ENCODE assay signal across 9 cellular contexts in the genomic region with DNA sequence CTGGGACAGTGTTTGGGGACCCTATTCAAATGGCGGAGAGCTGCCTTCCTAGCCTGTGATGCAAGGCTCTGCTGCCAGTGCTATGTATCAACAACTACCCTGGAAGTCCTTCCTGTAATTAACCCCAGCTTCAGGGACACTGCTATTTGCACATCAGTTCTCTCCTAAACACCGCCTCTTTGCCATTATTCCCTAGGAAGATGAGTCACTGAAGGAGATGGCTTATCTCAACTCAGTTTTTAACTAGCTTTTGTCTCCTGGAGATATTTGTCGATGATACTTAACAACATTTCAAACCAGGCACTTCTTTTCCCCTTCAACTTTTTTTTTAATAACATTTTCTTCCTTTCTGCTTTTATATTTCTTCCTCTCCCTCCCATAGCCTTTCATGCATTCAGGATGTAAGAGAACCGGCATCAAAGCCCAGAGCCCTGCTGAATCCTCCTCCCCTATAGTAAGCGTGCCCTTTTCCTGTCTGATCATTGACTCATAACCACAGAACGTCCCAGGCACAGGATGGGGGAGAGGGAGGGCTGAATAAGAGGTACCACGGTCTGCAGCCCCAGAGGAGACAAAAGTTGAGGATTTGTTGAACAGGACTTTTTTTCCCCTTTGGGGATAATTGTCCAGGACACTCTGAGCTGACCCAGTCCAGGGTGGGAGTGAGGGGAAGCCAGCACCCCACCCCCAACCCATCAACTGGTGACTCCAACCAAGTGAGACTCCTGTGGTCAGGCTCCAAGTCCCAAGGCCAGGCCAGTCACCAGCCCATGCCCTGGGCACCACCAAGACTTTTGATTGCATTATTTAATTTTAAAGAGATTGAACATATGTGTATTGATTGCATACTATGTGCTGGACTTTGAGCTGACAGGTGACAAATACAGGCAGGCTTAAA.
DNase-seq lines count a peak whose midpoint lies in the region; ATAC-seq and TF ChIP-seq lines count a peak whose summit lies in the region.
"Had no signal": no experiment of that assay in that cellular context is flagged by ENCODE, and none has a peak within 500 bp of the region (broad histone marks: within the 10 kb centered on the region; RNA-seq: fewer than 3 reads in every experiment).

No MANE protein-coding gene starts in this region.

- H3K36me3 Mint-ChIP-seq in type B pancreatic cell = no peaks in the 10 kb centered on the region

- H3K4me3 Mint-ChIP-seq in type B pancreatic cell = peak overlapping the region; percentile 57

- H3K27me3 ChIP-seq in Peyer's patch = no peaks in the 10 kb centered on the region
- H3K27me3 ChIP-seq: heart left ventricle had no signal

- peaks cover 10% of the 10 kb centered on the region for H3K27me3 Mint-ChIP-seq in type B pancreatic cell

- DNase-seq in NCI-H82 (lab: John Stamatoyannopoulos, UW) (peak; percentile 6), NCI-H82 treated with DMSO at 0.1 percent for 48 hours (lab: John Stamatoyannopoulos, UW; ENCODE audit: unreplicated experiment) (no peak), RPMI8226 (peak; percentile 35), fibroblast of mammary gland (ENCODE audit: low read depth) (peak; percentile 97), type B pancreatic cell (ENCODE audit: extremely low spot score, unreplicated experiment) (no peak), Peyer's patch (no peak)

- H3K36me3 ChIP-seq in Peyer's patch = no peaks in the 10 kb centered on the region
- H3K36me3 ChIP-seq: heart left ventricle had no signal

- H3K9me3 ChIP-seq in Peyer's patch = no peaks in the 10 kb centered on the region
- H3K9me3 ChIP-seq: heart left ventricle had no signal

- H3K4me3 ChIP-seq in fibroblast of mammary gland (ENCODE audit: control insufficient read depth, low read depth, low read length) (no peak overlapping the region), Peyer's patch (no peak overlapping the region)
- H3K4me3 ChIP-seq: heart left ventricle had no signal

- no peaks in the 10 kb centered on the region for H3K9me3 Mint-ChIP-seq in type B pancreatic cell

- no peak overlapping the region for H3K27ac ChIP-seq in Peyer's patch
- H3K27ac ChIP-seq: heart left ventricle had no signal

- no peak for ATAC-seq in GM18520 (IDR thresholded peaks at IDR 0.05; ENCODE audit: unreplicated experiment)
- no peak for ATAC-seq in HG03135 (IDR thresholded peaks at IDR 0.05; ENCODE audit: unreplicated experiment)
- ATAC-seq: heart left ventricle had no signal

- H3K4me1 ChIP-seq in Peyer's patch = no peaks in the 10 kb centered on the region
- H3K4me1 ChIP-seq: heart left ventricle had no signal

- H3K27ac Mint-ChIP-seq in type B pancreatic cell = peak overlapping the region; percentile 3

- peaks cover 34% of the 10 kb centered on the region for H3K4me1 Mint-ChIP-seq in type B pancreatic cell (ENCODE audit: unreplicated experiment)

- no peak for TF ChIP-seq POLR2A in Peyer's patch (IDR thresholded peaks at IDR 0.05)

- no peak for TF ChIP-seq CTCF in fibroblast of mammary gland (conservative IDR thresholded peaks at IDR 0.05; ENCODE audit: control insufficient read depth, insufficient read depth, low read depth, low read length)
- TF ChIP-seq CTCF in type B pancreatic cell (conservative IDR thresholded peaks at IDR 0.05) = no peak
- no peak for TF ChIP-seq CTCF in Peyer's patch (IDR thresholded peaks at IDR 0.05)

Comparison
In these comparisons a context has a peak if more than half of its experiments do, and no peak if none do; other contexts are left out.
1. DNase-seq: peak in NCI-H82 (single experiment), RPMI8226 (single experiment) and fibroblast of mammary gland (single experiment); none in NCI-H82 treated with DMSO at 0.1 percent for 48 hours (single experiment), type B pancreatic cell (single experiment) and Peyer's patch (0 of 3).